In genomic region chr3:134640872-134641470, GRCh38 we compare ENCODE assay signal across 8 cellular contexts. TPM values are rescaled to one million over a fixed set of nuclear protein-coding genes. Genes with fewer than 3 reads are reported as not detected.
DNase-seq lines count a peak whose midpoint lies in the region; ATAC-seq and TF ChIP-seq lines count a peak whose summit lies in the region.

No MANE protein-coding gene starts in this region.

- DNase-seq in AG20443 (ENCODE audit: low spot score) (peak; percentile 71), GM10248 (ENCODE audit: extremely low spot score) (no peak), NOMO-1 (lab: John Stamatoyannopoulos, UW; ENCODE audit: unreplicated experiment in 2 of 2) (peak; percentile 10 to 26), epithelial cell of esophagus (ENCODE audit: low read depth) (peak; percentile 61), tibial nerve (ENCODE audit: low spot score in 2 of 2) (no peak)
- no peak for DNase-seq in stimulated activated CD4-positive, alpha-beta T cell treated with anti-CD3 and anti-CD28 coated beads, Interleukin-4, amount 100 ng/mL, for 1 hour

- H3K36me3 ChIP-seq in parathyroid adenoma (ENCODE audit: control insufficient read depth, insufficient read depth, low read length) (no peaks in the 10 kb centered on the region), tibial nerve (no peaks in the 10 kb centered on the region)

- WGBS in tibial nerve, 2 donors: 64% methylated on average over 4 of the region's 4 CpGs

- H3K9me3 ChIP-seq in parathyroid adenoma (ENCODE audit: control insufficient read depth, low read length) (no peaks in the 10 kb centered on the region), tibial nerve (no peaks in the 10 kb centered on the region)

- no peaks in the 10 kb centered on the region for H3K79me2 ChIP-seq in parathyroid adenoma

- H3K4me2 ChIP-seq in parathyroid adenoma (ENCODE audit: low read length): no peak overlapping the region

- H3K9ac ChIP-seq in parathyroid adenoma: no peak overlapping the region

- H3K27ac ChIP-seq in parathyroid adenoma: no peak overlapping the region
- no peak overlapping the region for H3K27ac ChIP-seq in tibial nerve

- no peak overlapping the region for H2AFZ ChIP-seq in parathyroid adenoma

- CTCF ChIA-PET in GM10248 (lab: Yijun Ruan, JAX): interaction anchor here (1.1 to 2.3 kb wide), 4 partner anchors 9 to 333 kb away, joined by 3 to 14 read pairs (median 4); no protein-coding TSS in a partner anchor

- H3K27me3 ChIP-seq in parathyroid adenoma (ENCODE audit: control insufficient read depth, insufficient read depth, low read length) (no peaks in the 10 kb centered on the region), tibial nerve (no peaks in the 10 kb centered on the region)

- no peak overlapping the region for H3K4me3 ChIP-seq in epithelial cell of esophagus (ENCODE audit: low read length)
- H3K4me3 ChIP-seq in parathyroid adenoma (ENCODE audit: low read depth, low read length): no peak overlapping the region
- H3K4me3 ChIP-seq in tibial nerve: no peak overlapping the region

- TF ChIP-seq EP300 in tibial nerve (IDR thresholded peaks at IDR 0.05): no peak

- POLR2A ChIA-PET in GM10248 (lab: Yijun Ruan, JAX): no interaction called here

- no peak for ATAC-seq in GM21390 (IDR thresholded peaks at IDR 0.05; ENCODE audit: unreplicated experiment)

- TF ChIP-seq CTCF in GM10248 (IDR thresholded peaks at IDR 0.05; ENCODE audit: control extremely low read depth, extremely low read depth, low read depth, missing control alignments): peak; percentile 34
- TF ChIP-seq CTCF in epithelial cell of esophagus (IDR thresholded peaks at IDR 0.05; ENCODE audit: insufficient read depth, low read depth, low read length, missing control alignments): peak; percentile 58
- TF ChIP-seq CTCF in parathyroid adenoma (IDR thresholded peaks at IDR 0.05): peak; percentile 58
- peak in 2 of 5 experiments; percentile 8 to 10 for TF ChIP-seq CTCF in tibial nerve (IDR thresholded peaks at IDR 0.05)

- TF ChIP-seq POLR2A in tibial nerve (IDR thresholded peaks at IDR 0.05): no peak

- H3K4me1 ChIP-seq in parathyroid adenoma (peaks cover 10% of the 10 kb centered on the region), tibial nerve (no peaks in the 10 kb centered on the region)

RNA-seq across cellular contexts. Expression of gene KY, which starts 9.9 kb away (rescaled TPM):
- total RNA-seq in tibial nerve: 1 to 10 TPM in 2 of 4 donors, under 1 TPM in 1, not detected in 1; 0.20 to 2.2 (median 1.5) TPM

Comparison
In these comparisons a context has a peak if more than half of its experiments do, and no peak if none do; other contexts are left out.
1. DNase-seq: peak in AG20443 (single experiment), NOMO-1 (2 of 2) and epithelial cell of esophagus (single experiment); none in GM10248 (single experiment), tibial nerve (0 of 2) and stimulated activated CD4-positive, alpha-beta T cell treated with anti-CD3 and anti-CD28 coated beads, Interleukin-4, amount 100 ng/mL, for 1 hour (single experiment).